ENCODE assay signal across 8 cellular contexts in genomic region chr2:187982668-187983067, GRCh38.
A peak's percentile ranks its signal among the peaks of the same experiment; 100 is the strongest.
DNase-seq lines count a peak whose midpoint lies in the region; ATAC-seq and TF ChIP-seq lines count a peak whose summit lies in the region.

No MANE protein-coding gene starts in this region.

- no peak for TF ChIP-seq EP300 in suprapubic skin (IDR thresholded peaks at IDR 0.05)

- peak; percentile 80 for DNase-seq in EL
- peak; percentile 84 for DNase-seq in KG1 (lab: John Stamatoyannopoulos, UW)
- DNase-seq in epidermal melanocyte (ENCODE audit: insufficient read length, low spot score), result peak; percentile 57
- DNase-seq in iPS-NIHi7 (ENCODE audit: extremely low spot score), result no peak
- no peak for DNase-seq in stimulated activated naive CD8-positive, alpha-beta T cell treated with anti-CD3 and anti-CD28 coated beads, Interleukin-15, Interleukin-2, amounts not matched to agents 100 U/mL and 50 U/mL, for 24 hours
- DNase-seq in SHP77 (lab: John Stamatoyannopoulos, UW), result no peak
- no peak for DNase-seq in suprapubic skin (ENCODE audit: low spot score in 2 of 2)

- H3K9me3 ChIP-seq in suprapubic skin, result no peaks in the 10 kb centered on the region

- no peak for TF ChIP-seq POLR2A in suprapubic skin (IDR thresholded peaks at IDR 0.05)

- peak; percentile 72 for ATAC-seq in GM21737 (IDR thresholded peaks at IDR 0.05; ENCODE audit: unreplicated experiment)
- ATAC-seq in stimulated activated naive CD8-positive, alpha-beta T cell treated with anti-CD3 and anti-CD28 coated beads, Interleukin-15, Interleukin-2, amounts not matched to agents 100 U/mL and 50 U/mL, for 24 hours, result no peak

- H3K27ac ChIP-seq in suprapubic skin, result no peak overlapping the region

- H3K27me3 ChIP-seq in suprapubic skin, result no peaks in the 10 kb centered on the region

- peaks cover 15% of the 10 kb centered on the region for H3K4me1 ChIP-seq in suprapubic skin

- TF ChIP-seq CTCF in suprapubic skin (IDR thresholded peaks at IDR 0.05), result no peak

- H3K36me3 ChIP-seq in suprapubic skin, result no peaks in the 10 kb centered on the region

- no peak overlapping the region for H3K4me3 ChIP-seq in suprapubic skin

- WGBS in suprapubic skin, result 48% methylated on average over 1 of the region's 1 CpG

Comparison
In these comparisons a context has a peak if more than half of its experiments do, and no peak if none do; other contexts are left out.
1. DNase-seq: peak in EL (single experiment), KG1 (single experiment) and epidermal melanocyte (single experiment); none in iPS-NIHi7 (single experiment), stimulated activated naive CD8-positive, alpha-beta T cell treated with anti-CD3 and anti-CD28 coated beads, Interleukin-15, Interleukin-2, amounts not matched to agents 100 U/mL and 50 U/mL, for 24 hours (single experiment), SHP77 (0 of 2) and suprapubic skin (0 of 2).